8 cellular contexts compared by ENCODE assay signal in genomic region chr22:37518509-37519267, GRCh38. TPM values are rescaled to one million over a fixed set of nuclear protein-coding genes. Genes with fewer than 3 reads are reported as not detected.
DNase-seq lines count a peak whose midpoint lies in the region; ATAC-seq and TF ChIP-seq lines count a peak whose summit lies in the region.

No MANE protein-coding gene starts in this region.

- H3K4me3 Mint-ChIP-seq in activated T-helper 17 cell treated with anti-CD3 and anti-CD28 coated beads, Interleukin-2, amount 50 U/mL, for 72 hours = peak overlapping the region; percentile 76

- H3K27me3 Mint-ChIP-seq in activated T-helper 17 cell treated with anti-CD3 and anti-CD28 coated beads, Interleukin-2, amount 50 U/mL, for 72 hours = peaks cover 31% of the 10 kb centered on the region

- H3K9me3 Mint-ChIP-seq in activated T-helper 17 cell treated with anti-CD3 and anti-CD28 coated beads, Interleukin-2, amount 50 U/mL, for 72 hours = no peaks in the 10 kb centered on the region

- POLR2A ChIA-PET in HCT116 (lab: Charles Lee) = no interaction called here

- H3K79me2 ChIP-seq in HCT116 (ENCODE audit: insufficient read depth, low read length) = peaks cover 31% of the 10 kb centered on the region

- RAD21 ChIA-PET in HCT116 (lab: Charles Lee; ENCODE audit: low non-redundant PET in 1 of 2, low total read pairs in 2 of 2, uncharacterized antibody in 2 of 2, unreplicated experiment in 2 of 2) = interaction anchor here in 1 of 2 experiments (0.7 kb wide), 1 partner anchor 46 kb away, joined by 3 read pairs; no protein-coding TSS in a partner anchor

- BruUV-seq in HCT116 (replicated peaks; lab: Mats Ljungman, UMichigan) = no TSS peak

- no peak for TF ChIP-seq POLR2A in HCT116 (IDR thresholded peaks at IDR 0.05; ENCODE audit: borderline replicate concordance, extremely low read depth, insufficient read depth, insufficient read length)

- H3K27ac ChIP-seq in HCT116 (ENCODE audit: low read depth, low read length) (peak overlapping the region; percentile 68), iPS DF 6.9 (ENCODE audit: low read length) (no peak overlapping the region), skin epidermis (peak overlapping the region in 20 of 21 experiments; percentile 11 to 80 (median 62))

- intact Hi-C loops in HCT116 (cut with micrococcal nuclease) = no loop called here

- H3K4me3 ChIP-seq in HCT116 (replicated peaks in 1 of 2; ENCODE audit: low read depth in 1 of 2, low read length in 2 of 2) (peak overlapping the region; percentile 69 to 89), iPS DF 6.9 (ENCODE audit: low read length) (peak overlapping the region; percentile 60), skin epidermis (peak overlapping the region; percentile 45 to 59 (median 47))

- peaks cover 6% of the 10 kb centered on the region for H3K36me3 Mint-ChIP-seq in activated T-helper 17 cell treated with anti-CD3 and anti-CD28 coated beads, Interleukin-2, amount 50 U/mL, for 72 hours (ENCODE audit: low read depth)

- H3K9me2 ChIP-seq in HCT116 (ENCODE audit: insufficient read depth) = no peaks in the 10 kb centered on the region

- H3K9me3 ChIP-seq in HCT116 (ENCODE audit: control insufficient read depth in 1 of 2, insufficient read depth in 1 of 2, low read depth in 1 of 2, low read length in 2 of 2) (no peaks in the 10 kb centered on the region), iPS DF 6.9 (ENCODE audit: control insufficient read depth, insufficient read depth, low read length) (no peaks in the 10 kb centered on the region)

- WGBS in iPS DF 6.9 (ENCODE audit: insufficient coverage, insufficient read length) = no CpG with 5 or more reads among the region's 63 CpGs

- no peak overlapping the region for H2AFZ ChIP-seq in HCT116 (ENCODE audit: low read depth, low read length, poor library complexity, severe bottlenecking)

- H3K4me1 ChIP-seq in HCT116 (ENCODE audit: control insufficient read depth in 1 of 2, insufficient read depth in 2 of 2, low read length in 2 of 2) = peaks cover 6 to 48% of the 10 kb centered on the region in 2 experiments; a peak in 3 of 4 replicates
- H3K4me1 ChIP-seq in iPS DF 6.9 (ENCODE audit: control insufficient read depth, insufficient read depth, low read length) = peaks cover 6% of the 10 kb centered on the region

- DNase-seq in HCT116 (ENCODE audit: low read depth, low spot score) = no peak
- DNase-seq in iPS DF 6.9 (ENCODE audit: low read depth, low spot score) = no peak
- DNase-seq in NCI-H1436 treated with DMSO at 0.1 percent for 48 hours (lab: John Stamatoyannopoulos, UW) = no peak
- DNase-seq in NCI-H2196 (lab: John Stamatoyannopoulos, UW; ENCODE audit: unreplicated experiment) = no peak
- no peak for DNase-seq in NCI-H1092 treated with DMSO at 0.1 percent for 48 hours (lab: John Stamatoyannopoulos, UW)
- no peak for DNase-seq in AG08396 (ENCODE audit: low spot score)

- peak overlapping the region; percentile 74 for H3K4me2 ChIP-seq in HCT116 (ENCODE audit: low read length)

- H3K27me3 ChIP-seq in HCT116 (ENCODE audit: insufficient read depth, low read length) (no peaks in the 10 kb centered on the region), iPS DF 6.9 (ENCODE audit: control insufficient read depth, insufficient read depth, low read length) (peaks cover 4% of the 10 kb centered on the region; the same call in 1 of the 2 replicates)

- CTCF ChIA-PET in HCT116 (lab: Charles Lee) = no interaction called here

- H4K20me1 ChIP-seq in HCT116 (ENCODE audit: insufficient read depth) = no peaks in the 10 kb centered on the region

- TF ChIP-seq RAD21 in HCT116 (IDR thresholded peaks at IDR 0.05; ENCODE audit: low read depth) = no peak

- H3K36me3 ChIP-seq in HCT116 (ENCODE audit: control insufficient read depth in 1 of 2, insufficient read depth in 2 of 2, low read length in 2 of 2) = peaks cover 4 to 25% of the 10 kb centered on the region in 2 experiments; a peak in 3 of 4 replicates
- H3K36me3 ChIP-seq in iPS DF 6.9 (ENCODE audit: control insufficient read depth, insufficient read depth, low read length) = no peaks in the 10 kb centered on the region; the same call in 1 of the 2 replicates

- H3K27ac Mint-ChIP-seq in activated T-helper 17 cell treated with anti-CD3 and anti-CD28 coated beads, Interleukin-2, amount 50 U/mL, for 72 hours = peak overlapping the region; percentile 35

- H3K9ac ChIP-seq in HCT116 (ENCODE audit: low read length) = peak overlapping the region; percentile 81

- peaks cover 5% of the 10 kb centered on the region for H3K4me1 Mint-ChIP-seq in activated T-helper 17 cell treated with anti-CD3 and anti-CD28 coated beads, Interleukin-2, amount 50 U/mL, for 72 hours

- no peak for TF ChIP-seq CTCF in HCT116 (IDR thresholded peaks at IDR 0.05 in 2 of 3, conservative IDR thresholded peaks at IDR 0.05 in 1 of 3; ENCODE audit: borderline replicate concordance in 1 of 3, insufficient read depth in 1 of 3, low read depth in 2 of 3, low read length in 2 of 3)

- peak; percentile 49 for ATAC-seq in HCT116
- peak; percentile 46 for ATAC-seq in activated T-helper 17 cell treated with anti-CD3 and anti-CD28 coated beads, Interleukin-2, amount 50 U/mL, for 72 hours (replicated peaks)

TF ChIP-seq in HCT116, 20 proteins besides CTCF, POLR2A, EP300 and RAD21:
- TF ChIP-seq TCF7L2 (IDR thresholded peaks at IDR 0.05; ENCODE audit: borderline replicate concordance, extremely low read depth, insufficient read depth, insufficient read length) (peak; percentile 24), POLR2AphosphoS5 (IDR thresholded peaks at IDR 0.05; ENCODE audit: low read depth, low read length) (no peak), ZFX (IDR thresholded peaks at IDR 0.05) (peak; percentile 69), MAX (IDR thresholded peaks at IDR 0.05) (no peak; the same call in 1 of the 2 replicates), YY1 (IDR thresholded peaks at IDR 0.05; ENCODE audit: extremely low read depth, insufficient replicate concordance, low read depth, low read length) (no peak), SIN3A (IDR thresholded peaks at IDR 0.05; ENCODE audit: low read depth) (no peak), EGR1 (IDR thresholded peaks at IDR 0.05; ENCODE audit: low read depth) (no peak), ZBTB33 (IDR thresholded peaks at IDR 0.05; ENCODE audit: extremely low read depth, insufficient replicate concordance, low read length) (no peak)

RNA-seq across cellular contexts. Expression of gene CARD10, which starts 0.5 kb away (rescaled TPM):
- total RNA-seq in HCT116 (2021; ENCODE audit: unreplicated experiment) = 32.0 TPM
- 22.8 and 27.4 TPM in 2 replicates for polyA plus RNA-seq in HCT116 (2012)
- total RNA-seq in activated T-helper 17 cell treated with anti-CD3 and anti-CD28 coated beads, Interleukin-2, amount 50 U/mL, for 72 hours = under 1 TPM in 1 of 2 donors, not detected in 1; 0.09 TPM

RNA-seq across cellular contexts. Expression of gene MFNG, which starts 32.5 kb away (rescaled TPM):
- total RNA-seq in HCT116 (2021; ENCODE audit: unreplicated experiment) = 4.5 TPM
- polyA plus RNA-seq in HCT116 (2012) = 3.3 and 3.4 TPM in 2 replicates
- 100 to 1,000 TPM; 170 to 245 TPM for total RNA-seq in activated T-helper 17 cell treated with anti-CD3 and anti-CD28 coated beads, Interleukin-2, amount 50 U/mL, for 72 hours

RNA-seq across cellular contexts. Expression of gene CDC42EP1, which starts 41.6 kb away (rescaled TPM):
- total RNA-seq in HCT116 (2021; ENCODE audit: unreplicated experiment) = 160 TPM
- 184 and 199 TPM in 2 replicates for polyA plus RNA-seq in HCT116 (2012)
- total RNA-seq in activated T-helper 17 cell treated with anti-CD3 and anti-CD28 coated beads, Interleukin-2, amount 50 U/mL, for 72 hours = 1 to 10 TPM; 1.0 to 2.3 TPM

Comparison
In these comparisons a context has a peak if more than half of its experiments do, and no peak if none do; other contexts are left out.
1. RNA of gene CARD10, which starts 0.5 kb away (total RNA-seq): 32.0 TPM in HCT116 (single experiment); 0.09 TPM in activated T-helper 17 cell treated with anti-CD3 and anti-CD28 coated beads, Interleukin-2, amount 50 U/mL, for 72 hours; every median in the first group is over 10 times any median in the second.
2. RNA of gene MFNG, which starts 32.5 kb away (total RNA-seq): 170 to 245 TPM in activated T-helper 17 cell treated with anti-CD3 and anti-CD28 coated beads, Interleukin-2, amount 50 U/mL, for 72 hours; 4.5 TPM in HCT116 (single experiment); every median in the first group is over 10 times any median in the second.
3. RNA of gene CDC42EP1, which starts 41.6 kb away (total RNA-seq): 160 TPM in HCT116 (single experiment); 1.0 to 2.3 TPM in activated T-helper 17 cell treated with anti-CD3 and anti-CD28 coated beads, Interleukin-2, amount 50 U/mL, for 72 hours; every median in the first group is over 10 times any median in the second.
4. Peak in every context shown above with its lines, with median percentiles within 50 percentile points of each other: H3K4me3 ChIP-seq.